In the genomic region with DNA sequence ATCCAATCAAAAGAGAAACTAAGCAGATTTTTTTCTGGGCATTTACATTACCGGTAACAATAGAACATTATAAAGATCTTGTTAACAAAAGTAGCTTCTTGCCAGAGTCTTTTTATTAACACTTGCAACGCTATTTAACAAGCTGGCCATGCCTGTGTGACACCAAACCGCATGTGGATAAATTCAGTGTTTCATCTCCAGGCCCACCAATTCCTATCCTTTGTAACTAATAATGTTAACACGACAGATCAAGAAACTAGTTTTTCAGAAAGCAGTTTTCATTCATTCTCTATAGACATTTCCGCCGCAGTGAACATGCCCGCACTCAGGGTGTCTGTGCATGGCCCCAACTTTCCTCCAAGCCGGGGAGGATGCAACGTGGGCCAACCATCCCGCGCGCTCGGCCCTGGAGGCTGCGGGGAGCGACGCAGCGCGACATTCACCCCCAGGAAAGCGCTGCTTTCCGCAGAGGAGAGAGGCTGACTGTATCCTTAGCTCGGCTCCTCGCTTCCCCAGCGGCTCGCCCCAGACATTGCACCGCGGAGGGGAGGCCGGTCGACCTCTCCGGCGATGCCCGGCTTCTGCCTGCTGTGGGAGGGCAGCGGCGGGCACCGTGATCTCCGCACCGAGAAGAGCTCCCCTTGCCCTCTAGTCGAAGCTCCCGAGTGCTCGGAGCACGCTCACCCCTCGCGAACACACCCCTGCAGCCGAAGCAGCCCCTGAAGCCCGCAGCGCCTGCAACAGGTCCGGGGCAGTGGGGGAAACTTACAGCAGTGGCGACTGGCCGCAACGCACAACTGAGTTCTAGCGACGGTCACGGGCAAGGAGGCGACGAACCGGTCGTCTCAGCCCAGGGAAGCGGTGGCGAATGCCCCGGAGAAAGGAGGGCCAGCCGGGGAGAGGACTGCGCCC, we compare ENCODE assay signal across 7 cellular contexts.
DNase-seq lines count a peak whose midpoint lies in the region; ATAC-seq and TF ChIP-seq lines count a peak whose summit lies in the region.

No MANE protein-coding gene starts in this region.

- ATAC-seq in GM18502 (IDR thresholded peaks at IDR 0.05; ENCODE audit: poor library complexity, unreplicated experiment): peak; percentile 20
- ATAC-seq in HG02759 (IDR thresholded peaks at IDR 0.05; ENCODE audit: unreplicated experiment): peak; percentile 16

- no peak for TF ChIP-seq CTCF in nephron progenitor cell (IDR thresholded peaks at IDR 0.05)

- H3K36me3 Mint-ChIP-seq in nephron progenitor cell (ENCODE audit: low read depth): peaks cover 31% of the 10 kb centered on the region

- peaks cover 64% of the 10 kb centered on the region for H3K4me1 Mint-ChIP-seq in nephron progenitor cell

- peaks cover 7% of the 10 kb centered on the region for H3K27me3 Mint-ChIP-seq in nephron progenitor cell (ENCODE audit: low read depth, poor library complexity)

- peak overlapping the region; percentile 97 for H3K27ac Mint-ChIP-seq in nephron progenitor cell

- no peaks in the 10 kb centered on the region for H3K9me3 Mint-ChIP-seq in nephron progenitor cell

- peak overlapping the region; percentile 96 for H3K4me3 Mint-ChIP-seq in nephron progenitor cell

- DNase-seq in NCI-H510A (lab: John Stamatoyannopoulos, UW) (peak; percentile 24), fibroblast of gingiva (ENCODE audit: low read depth) (peak; percentile 58), nephron progenitor cell (peak; percentile 52), COLO829 (ENCODE audit: low spot score) (no peak)
- DNase-seq in activated T-cell treated with anti-CD3 and anti-CD28 coated beads, Interleukin-2, amount 50 U/mL, for 1 hour: peak; percentile 41
